ENCODE assay signal across 14 cellular contexts in the genomic region with DNA sequence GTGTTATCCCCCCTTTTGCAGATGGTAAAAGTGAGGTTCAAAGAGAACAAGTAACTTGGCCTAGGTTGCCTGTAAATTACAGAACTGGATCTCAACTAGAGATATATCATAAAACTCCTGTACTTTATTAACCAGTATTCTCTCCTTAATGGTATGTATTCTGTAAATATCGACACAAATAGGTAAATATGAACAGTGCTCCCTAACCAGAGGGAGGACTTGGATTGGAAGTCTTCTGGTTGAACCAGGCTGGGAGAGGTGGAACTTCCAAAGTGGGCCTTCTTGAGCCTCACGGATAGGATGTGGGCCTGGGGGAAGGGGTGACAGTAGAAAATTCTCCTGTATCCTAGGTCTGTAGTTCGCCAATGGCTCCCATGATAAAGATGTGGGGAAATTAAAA. TPM values are rescaled to one million over a fixed set of nuclear protein-coding genes. Genes with fewer than 3 reads are reported as not detected.
A peak's percentile ranks its signal among the peaks of the same experiment; 100 is the strongest.
DNase-seq lines count a peak whose midpoint lies in the region; ATAC-seq and TF ChIP-seq lines count a peak whose summit lies in the region.
"Had no signal": no experiment of that assay in that cellular context is flagged by ENCODE, and none has a peak within 500 bp of the region (broad histone marks: within the 10 kb centered on the region; RNA-seq: fewer than 3 reads in every experiment).

No MANE protein-coding gene starts in this region.

- no peak for ATAC-seq in upper lobe of left lung (ENCODE audit: low FRiP score in 2 of 2)

- no peaks in the 10 kb centered on the region for H3K9me3 ChIP-seq in upper lobe of left lung

- H3K36me3 Mint-ChIP-seq in activated naive CD4-positive, alpha-beta T cell treated with anti-CD3 and anti-CD28 coated beads, Interleukin-2, amount 50 U/mL, for 24 hours: peaks cover 23% of the 10 kb centered on the region
- peaks cover 34% of the 10 kb centered on the region for H3K36me3 Mint-ChIP-seq in endothelial cell (ENCODE audit: low read depth, unreplicated experiment)

- H3K27me3 ChIP-seq in upper lobe of left lung: no peaks in the 10 kb centered on the region

- H3K36me3 ChIP-seq in upper lobe of left lung: peaks cover under 1 to 70% (median 34%) of the 10 kb centered on the region in 4 donors

- H3K4me3 Mint-ChIP-seq in activated naive CD4-positive, alpha-beta T cell treated with anti-CD3 and anti-CD28 coated beads, Interleukin-2, amount 50 U/mL, for 24 hours: no peak overlapping the region
- H3K4me3 Mint-ChIP-seq in endothelial cell (ENCODE audit: unreplicated experiment): no peak overlapping the region
- H3K4me3 Mint-ChIP-seq: B cell; CD4-positive, alpha-beta T cell; H9 had no signal

- no peak for DNase-seq in activated naive CD4-positive, alpha-beta T cell treated with Interleukin-2 at 50 U/mL for 16 hours
- DNase-seq in endothelial cell (ENCODE audit: low spot score): no peak
- peak; percentile 0 for DNase-seq in posterior vena cava (ENCODE audit: low spot score)
- no peak for DNase-seq in NCI-H1436 treated with DMSO at 0.1 percent for 48 hours (lab: John Stamatoyannopoulos, UW)
- no peak for DNase-seq in upper lobe of left lung
- no peak for DNase-seq in NCI-H146 (lab: John Stamatoyannopoulos, UW)
- DNase-seq: C1 segment of cervical spinal cord, Calu3, DMS 273 treated with DMSO at 0.1 percent for 48 hours, GOT3, H9 had no signal

- no peak overlapping the region for H3K4me3 ChIP-seq in upper lobe of left lung

- 93 to 95% methylated on average over 3 of the region's 3 CpGs for WGBS in upper lobe of left lung, 2 donors

- TF ChIP-seq EP300 in upper lobe of left lung (IDR thresholded peaks at IDR 0.05): no peak

- TF ChIP-seq CTCF in endothelial cell (IDR thresholded peaks at IDR 0.05; ENCODE audit: unreplicated experiment): no peak
- TF ChIP-seq CTCF in upper lobe of left lung (IDR thresholded peaks at IDR 0.05): no peak

- H3K27ac Mint-ChIP-seq in activated naive CD4-positive, alpha-beta T cell treated with anti-CD3 and anti-CD28 coated beads, Interleukin-2, amount 50 U/mL, for 24 hours: peak overlapping the region; percentile 2
- peak overlapping the region; percentile 30 for H3K27ac Mint-ChIP-seq in endothelial cell (ENCODE audit: unreplicated experiment)
- H3K27ac Mint-ChIP-seq: B cell, H9 had no signal

- H3K9me3 Mint-ChIP-seq in activated naive CD4-positive, alpha-beta T cell treated with anti-CD3 and anti-CD28 coated beads, Interleukin-2, amount 50 U/mL, for 24 hours: no peaks in the 10 kb centered on the region
- no peaks in the 10 kb centered on the region for H3K9me3 Mint-ChIP-seq in endothelial cell (ENCODE audit: unreplicated experiment)
- H3K9me3 Mint-ChIP-seq: CD4-positive, alpha-beta T cell; H9 had no signal

- no peak for TF ChIP-seq POLR2A in upper lobe of left lung (IDR thresholded peaks at IDR 0.05)

- H3K4me1 ChIP-seq in upper lobe of left lung: peaks cover 0 to 10% (median 0%) of the 10 kb centered on the region in 4 donors

- H3K4me1 Mint-ChIP-seq in activated naive CD4-positive, alpha-beta T cell treated with anti-CD3 and anti-CD28 coated beads, Interleukin-2, amount 50 U/mL, for 24 hours: peaks cover 36% of the 10 kb centered on the region
- peaks cover 2% of the 10 kb centered on the region for H3K4me1 Mint-ChIP-seq in endothelial cell (ENCODE audit: unreplicated experiment)
- H3K4me1 Mint-ChIP-seq: H9 had no signal

- no peaks in the 10 kb centered on the region for H3K27me3 Mint-ChIP-seq in activated naive CD4-positive, alpha-beta T cell treated with anti-CD3 and anti-CD28 coated beads, Interleukin-2, amount 50 U/mL, for 24 hours
- H3K27me3 Mint-ChIP-seq in endothelial cell (ENCODE audit: unreplicated experiment): peaks cover 2% of the 10 kb centered on the region
- H3K27me3 Mint-ChIP-seq: B cell; CD4-positive, alpha-beta T cell had no signal

- no peak overlapping the region for H3K27ac ChIP-seq in upper lobe of left lung

- intact Hi-C loops in posterior vena cava (cut with DNase I): no loop called here

RNA-seq across cellular contexts. Expression of gene STAT5A, which starts 7.7 kb away (rescaled TPM):
- 67.2 TPM for total RNA-seq in endothelial cell (ENCODE audit: unreplicated experiment)
- total RNA-seq in posterior vena cava: 10 to 100 TPM; 30.7 to 37.6 TPM
- 100 to 1,000 TPM in 1 of 6 donors, 10 to 100 TPM in 5; 33.7 to 119 (median 70.3) TPM for total RNA-seq in upper lobe of left lung

RNA-seq across cellular contexts. Expression of gene STAT5B, which starts 19.8 kb away (rescaled TPM):
- total RNA-seq in endothelial cell (ENCODE audit: unreplicated experiment): 40.2 TPM
- 10 to 100 TPM; 88.6 to 96.3 TPM for total RNA-seq in posterior vena cava
- total RNA-seq in upper lobe of left lung: 100 to 1,000 TPM in 1 of 6 donors, 10 to 100 TPM in 5; 48.6 to 115 (median 66.3) TPM
